19 cellular contexts compared by ENCODE assay signal in the genomic region with DNA sequence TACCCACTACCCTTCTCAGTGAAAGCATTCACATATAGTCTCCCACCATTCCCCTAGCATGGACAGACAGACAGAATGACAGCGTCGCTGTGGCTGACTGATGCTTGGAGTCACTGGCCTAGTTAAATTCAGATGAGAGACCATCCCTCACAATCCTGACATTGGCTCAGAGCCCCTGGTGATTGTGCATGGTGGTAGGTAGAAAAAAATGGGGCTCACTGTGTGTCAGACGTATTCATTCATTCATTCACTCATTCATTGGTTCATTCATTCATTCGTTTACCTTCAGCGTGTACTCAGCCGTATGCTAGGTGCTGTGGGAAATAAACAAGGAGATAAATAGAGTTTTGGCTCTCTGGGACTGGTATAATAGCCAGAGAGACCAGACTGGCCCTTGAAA.
DNase-seq lines count a peak whose midpoint lies in the region; ATAC-seq, FAIRE-seq and TF ChIP-seq lines count a peak whose summit lies in the region.
"Had no signal": no experiment of that assay in that cellular context is flagged by ENCODE, and none has a peak within 500 bp of the region (broad histone marks: within the 10 kb centered on the region; RNA-seq: fewer than 3 reads in every experiment).

No MANE protein-coding gene starts in this region.

- POLR2A ChIA-PET in SK-N-SH (lab: Yijun Ruan, JAX) = no interaction called here
- POLR2A ChIA-PET in K562 (lab: Yijun Ruan, JAX) = interaction anchor here (1.6 kb wide), 1 partner anchor 11 kb away, joined by 7 read pairs; no protein-coding TSS in a partner anchor
- POLR2A ChIA-PET in GM10248 (lab: Yijun Ruan, JAX) = no interaction called here

- no peak for TF ChIP-seq POLR2A in K562 (conservative IDR thresholded peaks at IDR 0.05)

- H3K9me2 ChIP-seq in SK-N-SH = no peaks in the 10 kb centered on the region

- TF ChIP-seq RAD21 in SK-N-SH (IDR thresholded peaks at IDR 0.05; ENCODE audit: low read length) = no peak
- TF ChIP-seq RAD21 in K562 (CRISPR knock-in tag; conservative IDR thresholded peaks at IDR 0.05 in 1 of 2, IDR thresholded peaks at IDR 0.05 in 1 of 2) = no peak

- in situ Hi-C loops in K562 (cut with MboI) = no loop called here

- no peak overlapping the region for H3K4me3 ChIP-seq in SK-N-SH (ENCODE audit: low read depth in 2 of 2, low read length in 1 of 2)
- no peak overlapping the region for H3K4me3 ChIP-seq in K562
- H3K4me3 ChIP-seq in neuron (ENCODE audit: low read length) = no peak overlapping the region
- H3K4me3 ChIP-seq: BLaER1 treated with 17β-estradiol and CSF1 and Interleukin-3, amounts not matched to agents 10 nM and 100 nM had no signal

- H3K79me2 ChIP-seq in SK-N-SH (ENCODE audit: insufficient read depth) = no peaks in the 10 kb centered on the region
- H3K79me2 ChIP-seq in K562 (ENCODE audit: control insufficient read depth, insufficient read depth, low read length) = no peaks in the 10 kb centered on the region

- intact Hi-C loops in K562 (cut with micrococcal nuclease) = no loop called here

- no peak for FAIRE-seq in K562 (lab: Jason Lieb, UNC)
- FAIRE-seq: GM18507 had no signal

- CTCF ChIA-PET in SK-N-SH (lab: Yijun Ruan, JAX) (interaction anchor here (0.6 to 1.3 kb wide), 3 partner anchors 12 to 40 kb away, joined by 3 to 4 read pairs (median 3); no protein-coding TSS in a partner anchor), K562 (lab: Yijun Ruan, JAX; ENCODE audit: low intra/inter-chr PET ratio) (no interaction called here), GM10248 (lab: Yijun Ruan, JAX) (interaction anchor here (1.4 kb wide), 1 partner anchor 11 kb away, joined by 3 read pairs; no protein-coding TSS in a partner anchor)

- TF ChIP-seq EP300 in SK-N-SH (IDR thresholded peaks at IDR 0.05; ENCODE audit: borderline replicate concordance in 1 of 2, low read depth in 1 of 2, low read length in 1 of 2) = no peak
- no peak for TF ChIP-seq EP300 in K562 (IDR thresholded peaks at IDR 0.05; ENCODE audit: low read length)

- DNase-seq in SK-N-SH (no peak), K562 (ENCODE audit: extremely low read depth in 1 of 4, low spot score in 3 of 4) (no peak), HUDEP-2 (lab: John Stamatoyannopoulos, UW; ENCODE audit: unreplicated experiment in 76 of 76) (no peak), 8988T (no peak), GM10248 (ENCODE audit: extremely low spot score) (no peak), dermis blood vessel endothelial cell (no peak)
- DNase-seq: Caco-2; CD4-positive, alpha-beta memory T cell; H7; Karpas-422; MV-4-11; NK-92 treated with Interleukin-12 subunit alpha and Interleukin-12 subunit beta, amount 100 ng/mL, for 24 hours; Right ventricle myocardium superior had no signal

- no peaks in the 10 kb centered on the region for H3F3A ChIP-seq in SK-N-SH (replicated peaks; ENCODE audit: insufficient read depth)

- TF ChIP-seq CTCF in SK-N-SH (IDR thresholded peaks at IDR 0.05) = no peak
- no peak for TF ChIP-seq CTCF in K562 (IDR thresholded peaks at IDR 0.05 in 2 of 3, conservative IDR thresholded peaks at IDR 0.05 in 1 of 3; ENCODE audit: insufficient read depth in 2 of 3, low read depth in 1 of 3, low read length in 3 of 3)
- no peak for TF ChIP-seq CTCF in GM10248 (IDR thresholded peaks at IDR 0.05; ENCODE audit: control extremely low read depth, extremely low read depth, low read depth, missing control alignments)

- H3K4me2 ChIP-seq in SK-N-SH (peak overlapping the region; percentile 57; the same call in 1 of the 2 replicates), K562 (ENCODE audit: insufficient read depth, low read length) (no peak overlapping the region)

- H4K20me1 ChIP-seq in SK-N-SH (ENCODE audit: insufficient read depth) (no peaks in the 10 kb centered on the region), K562 (replicated peaks; ENCODE audit: control insufficient read depth, insufficient read depth, low read length) (no peaks in the 10 kb centered on the region)
- H4K20me1 ChIP-seq: BLaER1 treated with 17β-estradiol and CSF1 and Interleukin-3, amounts not matched to agents 10 nM and 100 nM had no signal

- H3K9ac ChIP-seq in SK-N-SH (no peak overlapping the region), K562 (ENCODE audit: insufficient read depth in 1 of 2, low read depth in 2 of 2, low read length in 2 of 2) (no peak overlapping the region)
- H3K9ac ChIP-seq: BLaER1 treated with 17β-estradiol and CSF1 and Interleukin-3, amounts not matched to agents 10 nM and 100 nM had no signal

- no peaks in the 10 kb centered on the region for H3K9me1 ChIP-seq in K562 (ENCODE audit: control insufficient read depth, insufficient read depth, low read length)

- no peaks in the 10 kb centered on the region for H3K36me3 ChIP-seq in SK-N-SH (replicated peaks in 1 of 2; ENCODE audit: control insufficient read depth in 1 of 2, insufficient read depth in 2 of 2, low read length in 1 of 2)
- H3K36me3 ChIP-seq in K562 (ENCODE audit: control insufficient read depth, insufficient read depth, low read length) = no peaks in the 10 kb centered on the region
- no peaks in the 10 kb centered on the region for H3K36me3 ChIP-seq in neuron (ENCODE audit: insufficient read depth, low read length)
- H3K36me3 ChIP-seq: BLaER1 treated with 17β-estradiol and CSF1 and Interleukin-3, amounts not matched to agents 10 nM and 100 nM had no signal

- ATAC-seq in SK-N-SH treated with all-trans-retinoic acid at 6 μM for 48 hours = no peak
- no peak for ATAC-seq in K562

- no TSS peak for BruUV-seq in K562 (replicated peaks; lab: Mats Ljungman, UMichigan)

- no peak overlapping the region for H3K27ac ChIP-seq in SK-N-SH (ENCODE audit: low read depth in 2 of 2, low read length in 1 of 2)
- no peak overlapping the region for H3K27ac ChIP-seq in K562 (ENCODE audit: extremely low read depth, low read depth, low read length)
- H3K27ac ChIP-seq: 22Rv1; BLaER1 treated with 17β-estradiol and CSF1 and Interleukin-3, amounts not matched to agents 10 nM and 100 nM; HL-60 had no signal

- H2AFZ ChIP-seq in SK-N-SH (ENCODE audit: low read depth) (no peak overlapping the region), K562 (ENCODE audit: low read depth, low read length) (no peak overlapping the region), neuron (ENCODE audit: low read depth, low read length) (peak overlapping the region; percentile 2)

- no peaks in the 10 kb centered on the region for H3K9me3 ChIP-seq in SK-N-SH
- H3K9me3 ChIP-seq in K562 (replicated peaks; ENCODE audit: control insufficient read depth, insufficient read depth, low read depth, low read length) = no peaks in the 10 kb centered on the region
- no peaks in the 10 kb centered on the region for H3K9me3 ChIP-seq in neuron (ENCODE audit: low read length)
- H3K9me3 ChIP-seq: BLaER1 treated with 17β-estradiol and CSF1 and Interleukin-3, amounts not matched to agents 10 nM and 100 nM; Caco-2 had no signal

- H3K4me1 ChIP-seq in SK-N-SH (ENCODE audit: control insufficient read depth in 1 of 2, insufficient read depth in 2 of 2, low read depth in 1 of 2, low read length in 1 of 2) (peaks cover 5 to 17% of the 10 kb centered on the region in 2 experiments; a peak in 2 of 4 replicates), K562 (replicated peaks in 1 of 2; ENCODE audit: control insufficient read depth in 2 of 2, insufficient read depth in 2 of 2, low read length in 2 of 2) (peaks cover 9 to 13% of the 10 kb centered on the region in 2 experiments), neuron (ENCODE audit: insufficient read depth, low read length) (peaks cover 12% of the 10 kb centered on the region)

- H3K27me3 ChIP-seq in SK-N-SH (ENCODE audit: insufficient read depth) (no peaks in the 10 kb centered on the region), K562 (ENCODE audit: control insufficient read depth in 2 of 2, insufficient read depth in 2 of 2, low read length in 2 of 2) (no peaks in the 10 kb centered on the region), neuron (ENCODE audit: insufficient read depth, low read length) (no peaks in the 10 kb centered on the region)
- H3K27me3 ChIP-seq: BLaER1 treated with 17β-estradiol and CSF1 and Interleukin-3, amounts not matched to agents 10 nM and 100 nM had no signal

- WGBS in SK-N-SH (ENCODE audit: low lambda C conversion rate) = 95% methylated on average over 6 of the region's 6 CpGs
- 78% methylated on average over 6 of the region's 6 CpGs for WGBS in K562 (ENCODE audit: insufficient coverage, low coverage, missing lambda C conversion rate)

TF ChIP-seq in SK-N-SH, 30 proteins besides CTCF, POLR2A, EP300 and RAD21 (continues in another document):
- TF ChIP-seq FOSL2 (IDR thresholded peaks at IDR 0.05; ENCODE audit: borderline replicate concordance, low read depth) = no peak
- TF ChIP-seq, protein P1, sequence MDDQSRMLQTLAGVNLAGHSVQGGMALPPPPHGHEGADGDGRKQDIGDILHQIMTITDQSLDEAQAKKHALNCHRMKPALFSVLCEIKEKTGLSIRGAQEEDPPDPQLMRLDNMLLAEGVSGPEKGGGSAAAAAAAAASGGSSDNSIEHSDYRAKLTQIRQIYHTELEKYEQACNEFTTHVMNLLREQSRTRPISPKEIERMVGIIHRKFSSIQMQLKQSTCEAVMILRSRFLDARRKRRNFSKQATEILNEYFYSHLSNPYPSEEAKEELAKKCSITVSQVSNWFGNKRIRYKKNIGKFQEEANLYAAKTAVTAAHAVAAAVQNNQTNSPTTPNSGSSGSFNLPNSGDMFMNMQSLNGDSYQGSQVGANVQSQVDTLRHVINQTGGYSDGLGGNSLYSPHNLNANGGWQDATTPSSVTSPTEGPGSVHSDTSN (IDR thresholded peaks at IDR 0.05) = no peak

TF ChIP-seq in K562, 482 proteins besides CTCF, POLR2A, EP300 and RAD21:
- no peak for TF ChIP-seq STAG1 (CRISPR knock-in tag; IDR thresholded peaks at IDR 0.05; ENCODE audit: borderline replicate concordance)
- TF ChIP-seq ZNF24 (IDR thresholded peaks at IDR 0.05) = peak; percentile 92
- TF ChIP-seq MECOM (CRISPR knock-in tag; IDR thresholded peaks at IDR 0.05) = no peak
- TF ChIP-seq L3MBTL2 (IDR thresholded peaks at IDR 0.05) = no peak
- no peak for TF ChIP-seq ZNF764 (CRISPR knock-in tag; IDR thresholded peaks at IDR 0.05; ENCODE audit: low read depth)
- no peak for TF ChIP-seq DNMT1 (IDR thresholded peaks at IDR 0.05)
- TF ChIP-seq ZC3H11A (IDR thresholded peaks at IDR 0.05; ENCODE audit: low read depth, low read length) = no peak
